In genomic region chr2:170354855-170355649, GRCh38 we compare ENCODE assay signal across 13 cellular contexts.
DNase-seq lines count a peak whose midpoint lies in the region; ATAC-seq and TF ChIP-seq lines count a peak whose summit lies in the region.
"Had no signal": no experiment of that assay in that cellular context is flagged by ENCODE, and none has a peak within 500 bp of the region (broad histone marks: within the 10 kb centered on the region; RNA-seq: fewer than 3 reads in every experiment).

No MANE protein-coding gene starts in this region.

- peaks cover 21% of the 10 kb centered on the region for H3K4me1 ChIP-seq in HAP-1
- no peaks in the 10 kb centered on the region for H3K4me1 ChIP-seq in right lobe of liver
- no peaks in the 10 kb centered on the region for H3K4me1 ChIP-seq in left lung
- H3K4me1 ChIP-seq: BE2C had no signal

- H3K4me1 Mint-ChIP-seq in CD4-positive, alpha-beta T cell (ENCODE audit: low read depth), result peaks cover 29% of the 10 kb centered on the region
- H3K4me1 Mint-ChIP-seq in activated CD4-positive, alpha-beta memory T cell treated with anti-CD3 and anti-CD28 coated beads, Interleukin-2, amount 10 ng/mL, durations not matched to agents 7 days and 5 days, result peaks cover 20% of the 10 kb centered on the region

- intact Hi-C loops in CD4-positive, alpha-beta T cell (cut with DNase I, micrococcal nuclease), result no loop called here
- intact Hi-C loops in right lobe of liver (cut with DNase I) (no loop called here), left lung (cut with DNase I) (no loop called here)

- in situ Hi-C loops in HAP-1 (cut with MboI; ENCODE audit: low sequenced_read_pairs), result no loop called here

- H3K36me3 Mint-ChIP-seq in CD4-positive, alpha-beta T cell (ENCODE audit: low read depth), result no peaks in the 10 kb centered on the region
- no peaks in the 10 kb centered on the region for H3K36me3 Mint-ChIP-seq in activated CD4-positive, alpha-beta memory T cell treated with anti-CD3 and anti-CD28 coated beads, Interleukin-2, amount 10 ng/mL, durations not matched to agents 7 days and 5 days (ENCODE audit: low read depth)

- H3K9me3 Mint-ChIP-seq in CD4-positive, alpha-beta T cell, result no peaks in the 10 kb centered on the region
- H3K9me3 Mint-ChIP-seq in activated CD4-positive, alpha-beta memory T cell treated with anti-CD3 and anti-CD28 coated beads, Interleukin-2, amount 10 ng/mL, durations not matched to agents 7 days and 5 days, result no peaks in the 10 kb centered on the region

- POLR2A ChIA-PET in CD4-positive, alpha-beta T cell (lab: Charles Lee), result interaction anchor here (0.9 kb wide), 1 partner anchor 13 kb away, joined by 4 read pairs; no protein-coding TSS in a partner anchor
- POLR2A ChIA-PET in activated CD4-positive, alpha-beta memory T cell treated with anti-CD3 and anti-CD28 coated beads, Interleukin-2, amount 10 ng/mL, durations not matched to agents 7 days and 5 days (lab: Charles Lee), result interaction anchor here (1.3 kb wide), 1 partner anchor 9 kb away, joined by 3 read pairs; no protein-coding TSS in a partner anchor

- DNase-seq in CD4-positive, alpha-beta T cell, result peak in 1 of 10 experiments; percentile 1
- peak; percentile 29 to 34 for DNase-seq in HAP-1 (ENCODE audit: low spot score in 2 of 2)
- DNase-seq in NCI-H345 (lab: John Stamatoyannopoulos, UW), result peak; percentile 83
- peak; percentile 23 for DNase-seq in activated CD4-positive, alpha-beta memory T cell treated with anti-CD3 and anti-CD28 coated beads, Interleukin-2, amount 10 ng/mL, durations not matched to agents 7 days and 5 days
- DNase-seq in right lobe of liver, result no peak
- no peak for DNase-seq in NCI-H187 (lab: John Stamatoyannopoulos, UW)
- DNase-seq in left lung, result no peak
- DNase-seq: effector CD8-positive, alpha-beta T cell; NK-92 treated with Interleukin-12 subunit alpha and Interleukin-12 subunit beta, amount 100 ng/mL, for 24 hours had no signal

- 67% methylated on average over 2 of the region's 2 CpGs for WGBS in right lobe of liver (ENCODE audit: insufficient coverage, low coverage, low lambda C conversion rate, missing lambda C conversion rate)

- CTCF ChIA-PET in CD4-positive, alpha-beta T cell (lab: Charles Lee), result no interaction called here
- CTCF ChIA-PET in activated CD4-positive, alpha-beta memory T cell treated with anti-CD3 and anti-CD28 coated beads, Interleukin-2, amount 10 ng/mL, durations not matched to agents 7 days and 5 days (lab: Charles Lee), result interaction anchor here (1.4 kb wide), 1 partner anchor 14 kb away, joined by 4 read pairs; no protein-coding TSS in a partner anchor

- H3K27me3 Mint-ChIP-seq in CD4-positive, alpha-beta T cell, result no peaks in the 10 kb centered on the region
- H3K27me3 Mint-ChIP-seq in activated CD4-positive, alpha-beta memory T cell treated with anti-CD3 and anti-CD28 coated beads, Interleukin-2, amount 10 ng/mL, durations not matched to agents 7 days and 5 days, result peaks cover 5% of the 10 kb centered on the region

- TF ChIP-seq POLR2A in right lobe of liver (IDR thresholded peaks at IDR 0.05), result no peak

- TF ChIP-seq CTCF in CD4-positive, alpha-beta T cell (IDR thresholded peaks at IDR 0.05), result no peak
- TF ChIP-seq CTCF in right lobe of liver (IDR thresholded peaks at IDR 0.05) (no peak), left lung (IDR thresholded peaks at IDR 0.05) (no peak)

- H3K27ac ChIP-seq in CD4-positive, alpha-beta T cell (ENCODE audit: low read depth, low read length), result no peak overlapping the region
- no peak overlapping the region for H3K27ac ChIP-seq in right lobe of liver
- no peak overlapping the region for H3K27ac ChIP-seq in left lung
- H3K27ac ChIP-seq: neutrophil had no signal

- no peak overlapping the region for H3K4me3 Mint-ChIP-seq in CD4-positive, alpha-beta T cell
- H3K4me3 Mint-ChIP-seq in activated CD4-positive, alpha-beta memory T cell treated with anti-CD3 and anti-CD28 coated beads, Interleukin-2, amount 10 ng/mL, durations not matched to agents 7 days and 5 days, result no peak overlapping the region

- no peaks in the 10 kb centered on the region for H3K9me3 ChIP-seq in CD4-positive, alpha-beta T cell (ENCODE audit: control insufficient read depth, low read length)
- H3K9me3 ChIP-seq in HAP-1 (no peaks in the 10 kb centered on the region), right lobe of liver (no peaks in the 10 kb centered on the region), left lung (no peaks in the 10 kb centered on the region)
- H3K9me3 ChIP-seq: BE2C, neutrophil had no signal

- H3K4me3 ChIP-seq in HAP-1, result no peak overlapping the region
- no peak overlapping the region for H3K4me3 ChIP-seq in right lobe of liver
- no peak overlapping the region for H3K4me3 ChIP-seq in left lung
- H3K4me3 ChIP-seq: lung had no signal

- H3K27ac Mint-ChIP-seq in CD4-positive, alpha-beta T cell, result peak overlapping the region; percentile 3
- H3K27ac Mint-ChIP-seq in activated CD4-positive, alpha-beta memory T cell treated with anti-CD3 and anti-CD28 coated beads, Interleukin-2, amount 10 ng/mL, durations not matched to agents 7 days and 5 days, result peak overlapping the region; percentile 29

- H3K36me3 ChIP-seq in HAP-1 (replicated peaks) (no peaks in the 10 kb centered on the region; the same call in 1 of the 2 replicates), right lobe of liver (no peaks in the 10 kb centered on the region), left lung (no peaks in the 10 kb centered on the region)
- H3K36me3 ChIP-seq: BE2C, neutrophil had no signal

- H3K27me3 ChIP-seq in CD4-positive, alpha-beta T cell (ENCODE audit: control insufficient read depth, insufficient read depth, low read length), result no peaks in the 10 kb centered on the region
- H3K27me3 ChIP-seq in HAP-1 (ENCODE audit: low read depth), result 0 out of 2 replicates have a peak, but pooled peaks cover 6% of the 10 kb centered on the region
- no peaks in the 10 kb centered on the region for H3K27me3 ChIP-seq in right lobe of liver
- H3K27me3 ChIP-seq in left lung, result no peaks in the 10 kb centered on the region
- H3K27me3 ChIP-seq: BE2C, neutrophil had no signal

- ATAC-seq in CD4-positive, alpha-beta T cell (ENCODE audit: poor library complexity), result peak; percentile 37
- no peak for ATAC-seq in GM19452 (IDR thresholded peaks at IDR 0.05; ENCODE audit: unreplicated experiment)
- no peak for ATAC-seq in right lobe of liver
- ATAC-seq in left lung, result no peak

Comparison
In these comparisons a context has a peak if more than half of its experiments do, and no peak if none do; other contexts are left out.
1. DNase-seq: peak in HAP-1 (2 of 2), NCI-H345 (single experiment) and activated CD4-positive, alpha-beta memory T cell treated with anti-CD3 and anti-CD28 coated beads, Interleukin-2, amount 10 ng/mL, durations not matched to agents 7 days and 5 days (single experiment); none in right lobe of liver (0 of 3), NCI-H187 (0 of 2) and left lung (0 of 2).